Comparison of ENCODE assay signal across 8 cellular contexts in the genomic region with DNA sequence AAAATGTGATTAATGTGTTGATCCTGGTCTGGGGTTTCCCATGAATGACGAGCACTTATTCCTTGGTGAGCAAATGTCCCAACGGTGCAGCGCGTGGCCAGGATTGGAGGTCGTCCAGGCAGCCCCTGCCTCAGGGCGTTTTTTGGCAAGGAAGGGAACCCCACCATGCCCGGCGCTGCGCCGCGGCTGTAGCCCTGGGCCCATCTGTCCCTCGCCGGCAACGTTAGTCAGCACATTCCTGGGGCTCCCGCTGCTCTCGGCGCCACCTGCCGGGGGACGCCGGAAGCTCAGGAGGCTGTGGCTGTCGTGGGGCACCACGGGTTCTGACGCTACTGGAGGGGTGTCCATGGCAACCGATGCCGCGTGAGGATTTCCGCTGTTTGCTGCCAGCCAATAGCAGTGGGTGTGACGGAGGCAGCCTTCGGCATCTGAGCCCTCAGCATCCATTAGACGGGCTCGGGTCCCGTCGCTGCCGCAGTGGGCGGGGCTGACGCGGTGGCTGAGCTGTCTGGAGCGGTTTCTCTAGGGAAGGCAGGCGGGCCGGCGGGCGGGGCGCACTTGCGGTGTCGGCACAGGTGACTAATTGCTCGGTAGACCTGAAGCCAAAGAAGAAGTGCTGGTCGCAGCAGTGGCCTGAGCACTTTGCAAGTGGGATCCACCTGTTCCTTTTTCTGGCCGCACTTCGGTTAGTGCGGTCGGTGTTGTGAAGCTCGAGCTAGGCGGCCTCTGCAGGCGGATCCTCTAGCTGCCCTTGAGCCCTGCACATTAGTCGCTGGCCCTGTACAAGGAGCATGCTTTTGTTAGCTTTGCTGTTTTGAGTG. TPM values are rescaled to one million over a fixed set of nuclear protein-coding genes. Genes with fewer than 3 reads are reported as not detected.
DNase-seq lines count a peak whose midpoint lies in the region; ATAC-seq and TF ChIP-seq lines count a peak whose summit lies in the region.

No MANE protein-coding gene starts in this region.

- H3K27ac Mint-ChIP-seq in activated CD4-positive, alpha-beta T cell treated with anti-CD3 and anti-CD28 coated beads, Interleukin-2, amount 10 ng/mL, durations not matched to agents 7 days and 5 days = peak overlapping the region; percentile 82
- H3K27ac Mint-ChIP-seq in dendritic cell treated with granulocyte-macrophage colony-stimulating factor and Interleukin-4, amounts not matched to agents 40 ng/mL and 50 ng/mL, for 4 days = peak overlapping the region; percentile 62

- H3K36me3 ChIP-seq in left lung = peaks cover 0 to 4% of the 10 kb centered on the region in 2 donors

- H3K27me3 Mint-ChIP-seq in activated CD4-positive, alpha-beta T cell treated with anti-CD3 and anti-CD28 coated beads, Interleukin-2, amount 10 ng/mL, durations not matched to agents 7 days and 5 days = no peaks in the 10 kb centered on the region
- H3K27me3 Mint-ChIP-seq in dendritic cell treated with granulocyte-macrophage colony-stimulating factor and Interleukin-4, amounts not matched to agents 40 ng/mL and 50 ng/mL, for 4 days = peaks cover 13% of the 10 kb centered on the region

- H3K4me3 Mint-ChIP-seq in activated CD4-positive, alpha-beta T cell treated with anti-CD3 and anti-CD28 coated beads, Interleukin-2, amount 10 ng/mL, durations not matched to agents 7 days and 5 days = peak overlapping the region; percentile 62
- H3K4me3 Mint-ChIP-seq in dendritic cell treated with granulocyte-macrophage colony-stimulating factor and Interleukin-4, amounts not matched to agents 40 ng/mL and 50 ng/mL, for 4 days = peak overlapping the region; percentile 63

- no peaks in the 10 kb centered on the region for H3K9me3 Mint-ChIP-seq in activated CD4-positive, alpha-beta T cell treated with anti-CD3 and anti-CD28 coated beads, Interleukin-2, amount 10 ng/mL, durations not matched to agents 7 days and 5 days
- H3K9me3 Mint-ChIP-seq in dendritic cell treated with granulocyte-macrophage colony-stimulating factor and Interleukin-4, amounts not matched to agents 40 ng/mL and 50 ng/mL, for 4 days = no peaks in the 10 kb centered on the region

- CTCF ChIA-PET in activated CD4-positive, alpha-beta T cell treated with anti-CD3 and anti-CD28 coated beads, Interleukin-2, amount 10 ng/mL, durations not matched to agents 7 days and 5 days (lab: Charles Lee) = interaction anchor here (0.6 to 2.0 kb wide), 35 partner anchors 9 to 419 kb away, joined by 3 to 20 read pairs (median 4); partner anchors contain the start of genes BICDL1, PRKAB1, PXN and RAB35

- ATAC-seq in GM19324 (IDR thresholded peaks at IDR 0.05; ENCODE audit: low FRiP score, unreplicated experiment) (peak; percentile 98), HG03469 (IDR thresholded peaks at IDR 0.05; ENCODE audit: unreplicated experiment) (peak; percentile 94), left lung (peak; percentile 97)

- intact Hi-C loops in dendritic cell treated with granulocyte-macrophage colony-stimulating factor and Interleukin-4, amounts not matched to agents 40 ng/mL and 50 ng/mL, for 4 days (cut with micrococcal nuclease) = loop anchor here (2.0 to 5.0 kb wide), 2 partner anchors 24 to 40 kb away; no protein-coding TSS in a partner anchor
- intact Hi-C loops in left lung (cut with DNase I) = no loop called here

- no peaks in the 10 kb centered on the region for H3K27me3 ChIP-seq in left lung

- DNase-seq in C1 segment of cervical spinal cord (lab: John Stamatoyannopoulos, UW) = peak; percentile 92 to 100 (median 98)
- DNase-seq in NCI-H526 (lab: John Stamatoyannopoulos, UW) = peak; percentile 96 to 99
- DNase-seq in activated CD4-positive, alpha-beta T cell treated with anti-CD3 and anti-CD28 coated beads, Interleukin-2, amount 10 ng/mL, durations not matched to agents 7 days and 5 days = peak; percentile 100
- peak; percentile 98 to 99 for DNase-seq in left lung
- peak; percentile 98 to 99 for DNase-seq in stimulated activated CD4-positive, alpha-beta T cell treated with anti-CD3 and anti-CD28 coated beads, Interleukin-2, amount 100 ng/mL, for 48 hours

- H3K4me3 ChIP-seq in left lung = peak overlapping the region; percentile 14 to 33

- H3K27ac ChIP-seq in left lung = peak overlapping the region; percentile 57 to 82

- peaks cover 0 to 21% of the 10 kb centered on the region in 2 donors for H3K4me1 ChIP-seq in left lung

- peak; percentile 89 to 99 for TF ChIP-seq CTCF in left lung (IDR thresholded peaks at IDR 0.05)

- peaks cover 40% of the 10 kb centered on the region for H3K4me1 Mint-ChIP-seq in activated CD4-positive, alpha-beta T cell treated with anti-CD3 and anti-CD28 coated beads, Interleukin-2, amount 10 ng/mL, durations not matched to agents 7 days and 5 days
- H3K4me1 Mint-ChIP-seq in dendritic cell treated with granulocyte-macrophage colony-stimulating factor and Interleukin-4, amounts not matched to agents 40 ng/mL and 50 ng/mL, for 4 days (ENCODE audit: low read depth) = peaks cover 25% of the 10 kb centered on the region

- no peaks in the 10 kb centered on the region for H3K9me3 ChIP-seq in left lung

- POLR2A ChIA-PET in activated CD4-positive, alpha-beta T cell treated with anti-CD3 and anti-CD28 coated beads, Interleukin-2, amount 10 ng/mL, durations not matched to agents 7 days and 5 days (lab: Charles Lee) = interaction anchor here (0.6 to 1.2 kb wide), 6 partner anchors 31 to 114 kb away, joined by 3 to 6 read pairs (median 4); partner anchors contain the start of genes BICDL1 and RPLP0

- peaks cover 33% of the 10 kb centered on the region for H3K36me3 Mint-ChIP-seq in activated CD4-positive, alpha-beta T cell treated with anti-CD3 and anti-CD28 coated beads, Interleukin-2, amount 10 ng/mL, durations not matched to agents 7 days and 5 days (ENCODE audit: low read depth)
- H3K36me3 Mint-ChIP-seq in dendritic cell treated with granulocyte-macrophage colony-stimulating factor and Interleukin-4, amounts not matched to agents 40 ng/mL and 50 ng/mL, for 4 days (ENCODE audit: low read depth) = peaks cover 14% of the 10 kb centered on the region

RNA-seq across cellular contexts. Expression of gene RAB35, which starts 29.5 kb away (rescaled TPM):
- 10 to 100 TPM; 76.5 TPM for total RNA-seq in activated CD4-positive, alpha-beta T cell treated with anti-CD3 and anti-CD28 coated beads, Interleukin-2, amount 10 ng/mL, durations not matched to agents 7 days and 5 days
- total RNA-seq in left lung = 10 to 100 TPM; 37.6 to 54.2 TPM

Comparison
In these comparisons a context has a peak if more than half of its experiments do, and no peak if none do; other contexts are left out.
1. Peak in every context shown above with its lines: DNase-seq, ATAC-seq, H3K4me3 ChIP-seq and H3K27ac ChIP-seq.